In the genomic region with DNA sequence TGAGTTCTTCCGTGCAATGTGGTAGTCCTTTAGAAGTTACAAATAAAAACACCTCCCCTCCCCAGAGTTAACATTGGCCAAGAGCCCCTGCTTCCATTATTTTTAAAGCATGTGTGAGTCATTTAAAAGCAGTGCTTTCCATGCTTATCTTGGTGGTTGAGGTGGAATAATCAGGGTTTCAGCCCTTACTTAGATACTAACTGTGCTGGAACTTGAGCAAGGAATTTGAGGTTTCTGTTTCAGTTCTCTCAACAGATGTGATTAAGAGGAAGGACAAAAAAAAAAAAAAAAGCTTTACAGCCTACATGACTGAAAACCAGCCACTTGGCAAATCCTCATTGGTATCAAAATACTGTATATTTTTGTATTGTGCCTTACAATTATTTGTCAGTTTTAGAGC, we compare ENCODE assay signal across 10 cellular contexts.
DNase-seq lines count a peak whose midpoint lies in the region; ATAC-seq lines count a peak whose summit lies in the region.
"Had no signal": no experiment of that assay in that cellular context is flagged by ENCODE, and none has a peak within 500 bp of the region (broad histone marks: within the 10 kb centered on the region; RNA-seq: fewer than 3 reads in every experiment).

No MANE protein-coding gene starts in this region.

- no peak overlapping the region for H3K4ac ChIP-seq in mesenchymal stem cell (ENCODE audit: low read depth in 1 of 2, low read length in 2 of 2)

- H2BK12ac ChIP-seq in mesenchymal stem cell (ENCODE audit: low read length in 2 of 2), result no peak overlapping the region

- H2BK15ac ChIP-seq in mesenchymal stem cell (ENCODE audit: low read depth, poor library complexity, severe bottlenecking), result no peak overlapping the region

- H3K27ac ChIP-seq in mesenchymal stem cell (ENCODE audit: low read length, poor library complexity, severe bottlenecking), result peak overlapping the region; percentile 83
- H3K27ac ChIP-seq: C4-2B had no signal

- no peak for ATAC-seq in HG03097 (IDR thresholded peaks at IDR 0.05; ENCODE audit: low FRiP score, unreplicated experiment)

- H2AK5ac ChIP-seq in mesenchymal stem cell (ENCODE audit: low read length, severe bottlenecking), result no peak overlapping the region

- peaks cover 0 to 26% of the 10 kb centered on the region in 2 experiments for H3K36me3 ChIP-seq in mesenchymal stem cell (ENCODE audit: control insufficient read depth in 1 of 2, insufficient read depth in 2 of 2, low read depth in 1 of 2, low read length in 2 of 2)

- no peak overlapping the region for H3K18ac ChIP-seq in mesenchymal stem cell (ENCODE audit: low read depth in 1 of 2, low read length in 2 of 2)

- H3K4me1 ChIP-seq in mesenchymal stem cell (ENCODE audit: control insufficient read depth, insufficient read depth, low read depth, low read length), result peaks cover 10% of the 10 kb centered on the region

- no peak overlapping the region for H2AFZ ChIP-seq in mesenchymal stem cell (ENCODE audit: low read depth, low read length)

- no peak overlapping the region for H3K4me2 ChIP-seq in mesenchymal stem cell (ENCODE audit: low read length, poor library complexity, severe bottlenecking)

- H3K9ac ChIP-seq in mesenchymal stem cell (ENCODE audit: low read length), result no peak overlapping the region

- H2BK5ac ChIP-seq in mesenchymal stem cell (ENCODE audit: low read depth, low read length, poor library complexity, severe bottlenecking), result no peak overlapping the region

- no peak overlapping the region for H4K91ac ChIP-seq in mesenchymal stem cell (ENCODE audit: low read length)

- 0% methylated on average over 1 of the region's 1 CpG for WGBS in mesenchymal stem cell

- no peak overlapping the region for H4K8ac ChIP-seq in mesenchymal stem cell (ENCODE audit: low read length)

- H3K27me3 ChIP-seq in mesenchymal stem cell (ENCODE audit: control insufficient read depth in 1 of 2, insufficient read depth in 1 of 2, low read length in 2 of 2), result no peaks in the 10 kb centered on the region

- no peak overlapping the region for H3K23ac ChIP-seq in mesenchymal stem cell (ENCODE audit: low read length in 2 of 2)

- no peak overlapping the region for H2BK120ac ChIP-seq in mesenchymal stem cell (ENCODE audit: low read depth, low read length)

- H3K4me3 ChIP-seq in mesenchymal stem cell (ENCODE audit: insufficient read depth in 1 of 2, low read depth in 1 of 2, low read length in 2 of 2), result no peak overlapping the region

- peaks cover 25% of the 10 kb centered on the region for H3K79me1 ChIP-seq in mesenchymal stem cell (replicated peaks; ENCODE audit: low read length, poor library complexity, severe bottlenecking)

- no peaks in the 10 kb centered on the region for H3K9me3 ChIP-seq in mesenchymal stem cell (ENCODE audit: control insufficient read depth, low read length)

- peak; percentile 35 for DNase-seq in AG08395 (ENCODE audit: low spot score)
- DNase-seq in MV-4-11 (lab: John Stamatoyannopoulos, UW), result peak; percentile 87
- peak; percentile 34 for DNase-seq in epidermal melanocyte (ENCODE audit: insufficient read length, low spot score)
- peak; percentile 87 for DNase-seq in mesenchymal stem cell
- DNase-seq in NCI-H524 (lab: John Stamatoyannopoulos, UW), result no peak
- DNase-seq in NCI-H1436 (lab: John Stamatoyannopoulos, UW), result no peak
- DNase-seq in NCI-H524 treated with DMSO at 0.1 percent for 48 hours (lab: John Stamatoyannopoulos, UW), result no peak
- DNase-seq: H9 had no signal

- H3K14ac ChIP-seq in mesenchymal stem cell (ENCODE audit: low read length in 2 of 2), result no peak overlapping the region

Comparison
In these comparisons a context has a peak if more than half of its experiments do, and no peak if none do; other contexts are left out.
1. DNase-seq: peak in AG08395 (single experiment), MV-4-11 (single experiment), epidermal melanocyte (single experiment) and mesenchymal stem cell (single experiment); none in NCI-H524 (0 of 2), NCI-H1436 (single experiment) and NCI-H524 treated with DMSO at 0.1 percent for 48 hours (single experiment).